In genomic region chr3:142481196-142481595, GRCh38 we compare ENCODE assay signal across 27 cellular contexts.
"Had no signal": no experiment of that assay in that cellular context is flagged by ENCODE, and none has a peak within 500 bp of the region (broad histone marks: within the 10 kb centered on the region; RNA-seq: fewer than 3 reads in every experiment).

No MANE protein-coding gene starts in this region.

- ATAC-seq: activated CD8-positive, alpha-beta T cell treated with anti-CD3 and anti-CD28 coated beads for 36 hours; activated naive CD4-positive, alpha-beta T cell treated with anti-CD3 and anti-CD28 coated beads, Interleukin-2, amount 50 U/mL, for 72 hours; activated T-cell treated with anti-CD3 and anti-CD28 coated beads, Interleukin-2, amount 50 U/mL, for 4 hours; PC-3 had no signal

- H3K9ac ChIP-seq: KMS-11 had no signal

- H3K4me1 Mint-ChIP-seq: activated CD4-positive, alpha-beta T cell treated with anti-CD3 and anti-CD28 coated beads, Interleukin-2, amount 10 ng/mL, durations not matched to agents 24 days and 14 days; brain had no signal

- H3K27me3 Mint-ChIP-seq: activated CD4-positive, alpha-beta T cell treated with anti-CD3 and anti-CD28 coated beads, Interleukin-2, amount 10 ng/mL, durations not matched to agents 24 days and 14 days; activated CD8-positive, alpha-beta T cell treated with anti-CD3 and anti-CD28 coated beads for 36 hours had no signal

- H3K27ac Mint-ChIP-seq: activated CD4-positive, alpha-beta T cell treated with anti-CD3 and anti-CD28 coated beads, Interleukin-2, amount 10 ng/mL, durations not matched to agents 24 days and 14 days; activated CD8-positive, alpha-beta T cell treated with anti-CD3 and anti-CD28 coated beads for 36 hours; activated naive CD4-positive, alpha-beta T cell treated with anti-CD3 and anti-CD28 coated beads for 36 hours; activated naive CD4-positive, alpha-beta T cell treated with anti-CD3 and anti-CD28 coated beads, Interleukin-2, amount 50 U/mL, for 72 hours; activated T-helper 1 cell treated with anti-CD3 and anti-CD28 coated beads, Interleukin-12 subunit alpha, Interleukin-12 subunit beta, Interleukin-2, Interleukin-4 antibody, amounts not matched to agents 30 ng/mL and 10 ng/mL and 1 ng/mL, durations not matched to agents 14 hours and 24 hours and 36 hours; brain had no signal

- H3K4me2 ChIP-seq: KMS-11 had no signal

- H3K4me3 Mint-ChIP-seq: activated CD4-positive, alpha-beta T cell treated with anti-CD3 and anti-CD28 coated beads, Interleukin-2, amount 10 ng/mL, durations not matched to agents 24 days and 14 days; activated CD8-positive, alpha-beta T cell treated with anti-CD3 and anti-CD28 coated beads for 36 hours; activated naive CD4-positive, alpha-beta T cell treated with anti-CD3 and anti-CD28 coated beads for 36 hours; activated T-cell treated with anti-CD3 and anti-CD28 coated beads, Interleukin-2, amount 50 U/mL, for 4 hours; activated T-helper 1 cell treated with anti-CD3 and anti-CD28 coated beads, Interleukin-12 subunit alpha, Interleukin-12 subunit beta, Interleukin-2, Interleukin-4 antibody, amounts not matched to agents 30 ng/mL and 10 ng/mL and 1 ng/mL, durations not matched to agents 14 hours and 24 hours and 36 hours; brain had no signal

- H3K4me1 ChIP-seq: Peyer's patch had no signal

- H3K4me3 ChIP-seq: Peyer's patch had no signal

- H3K27ac ChIP-seq: KMS-11, Peyer's patch had no signal

- H3K27me3 ChIP-seq: Peyer's patch had no signal

- DNase-seq: activated CD4-positive, alpha-beta T cell treated with anti-CD3 and anti-CD28 coated beads, Interleukin-2, amount 10 ng/mL, durations not matched to agents 24 days and 14 days; activated CD4-positive, alpha-beta T cell treated with anti-CD3 and anti-CD28 coated beads, Interleukin-2, amount 50 U/mL, for 4 hours; activated CD8-positive, alpha-beta T cell treated with anti-CD3 and anti-CD28 coated beads for 36 hours; activated gamma-delta T cell treated with Interleukin-2 at 50 U/mL for 16 hours; activated naive CD4-positive, alpha-beta T cell treated with anti-CD3 and anti-CD28 coated beads for 36 hours; activated T-cell treated with anti-CD3 and anti-CD28 coated beads, Interleukin-2, amount 50 U/mL, for 4 hours; anterior cingulate cortex; caudate nucleus; cerebellar nuclear complex; MM.1S; NCI-H1092 treated with DMSO at 0.1 percent for 48 hours; NCI-H1417; NCI-H146; NCI-H187; NCI-H2029 treated with DMSO at 0.1 percent for 48 hours; NCI-H2171 treated with DMSO at 0.1 percent for 48 hours; NCI-H345; NCI-H524 treated with DMSO at 0.1 percent for 48 hours; PC-3; Peyer's patch; RPMI8226; SIG-M5; T1000 had no signal
